ENCODE assay signal across 10 cellular contexts in genomic region chr15:60395276-60396011, GRCh38. TPM values are rescaled to one million over a fixed set of nuclear protein-coding genes. Genes with fewer than 3 reads are reported as not detected.
DNase-seq lines count a peak whose midpoint lies in the region; ATAC-seq and TF ChIP-seq lines count a peak whose summit lies in the region.
"Had no signal": no experiment of that assay in that cellular context is flagged by ENCODE, and none has a peak within 500 bp of the region (broad histone marks: within the 10 kb centered on the region; RNA-seq: fewer than 3 reads in every experiment).

No MANE protein-coding gene starts in this region.

- no peak overlapping the region for H3K18ac ChIP-seq in H9 (ENCODE audit: insufficient read length, low read depth, low read length)

- CTCF ChIA-PET in Panc1 (lab: Charles Lee): no interaction called here

- in situ Hi-C loops in Panc1 (cut with HindIII; ENCODE audit: low pct_unique_long_range_greater_than_20kb, low sequenced_read_pairs): no loop called here

- H3K9me3 ChIP-seq in H9 (ENCODE audit: control insufficient read depth, low read depth, low read length) (no peaks in the 10 kb centered on the region), Panc1 (ENCODE audit: control insufficient read depth, insufficient read depth, low read depth, low read length) (no peaks in the 10 kb centered on the region), sigmoid colon (no peaks in the 10 kb centered on the region)

- peaks cover 1% of the 10 kb centered on the region; the same call in 1 of the 2 replicates for H3K27me3 ChIP-seq in H9 (ENCODE audit: insufficient read depth, low read length)
- no peaks in the 10 kb centered on the region for H3K27me3 ChIP-seq in Panc1 (ENCODE audit: control insufficient read depth, insufficient read depth, low read length)
- H3K27me3 ChIP-seq in sigmoid colon: no peaks in the 10 kb centered on the region

- H3K56ac ChIP-seq in H9 (ENCODE audit: insufficient read length, low read depth, low read length): no peak overlapping the region

- H2BK5ac ChIP-seq in H9 (ENCODE audit: insufficient read length, low read length): no peak overlapping the region

- TF ChIP-seq POLR2A in sigmoid colon (IDR thresholded peaks at IDR 0.05): no peak

- H3K23me2 ChIP-seq in H9 (ENCODE audit: insufficient read length, low read depth, low read length, poor library complexity, severe bottlenecking): peaks cover 23% of the 10 kb centered on the region

- H3K4me2 ChIP-seq in H9 (ENCODE audit: insufficient read depth, insufficient read length, low read length): peak overlapping the region; percentile 87

- POLR2A ChIA-PET in Panc1 (lab: Charles Lee): no interaction called here

- H3K23ac ChIP-seq in H9 (ENCODE audit: insufficient read length, low read depth, low read length): no peak overlapping the region

- peaks cover 0 to 6% (median 3%) of the 10 kb centered on the region in 3 experiments; a peak in 2 of 7 replicates for H3K36me3 Mint-ChIP-seq in H9 (ENCODE audit: insufficient read depth in 1 of 3, low read depth in 3 of 3)

- H3K4me1 ChIP-seq in H9 (ENCODE audit: insufficient read depth, low read length) (peaks cover 19% of the 10 kb centered on the region; the same call in 1 of the 2 replicates), Panc1 (ENCODE audit: control insufficient read depth, insufficient read depth, low read length) (peaks cover 67% of the 10 kb centered on the region), sigmoid colon (peaks cover 3 to 71% (median 63%) of the 10 kb centered on the region in 4 donors)

- H3K27ac Mint-ChIP-seq in H9: no peak overlapping the region

- no peak for TF ChIP-seq EP300 in sigmoid colon (IDR thresholded peaks at IDR 0.05)

- no peak overlapping the region for H3K27ac ChIP-seq in H9 (ENCODE audit: insufficient read length, low read depth, low read length)
- peak overlapping the region; percentile 100 for H3K27ac ChIP-seq in Panc1 (ENCODE audit: low read length)
- H3K27ac ChIP-seq in sigmoid colon: peak overlapping the region; percentile 95 to 99 (median 98)

- H3K36me3 ChIP-seq in Panc1 (ENCODE audit: control insufficient read depth, insufficient read depth, low read length) (peaks cover 31% of the 10 kb centered on the region), sigmoid colon (no peaks in the 10 kb centered on the region)

- TF ChIP-seq CTCF in H9 (conservative IDR thresholded peaks at IDR 0.05) (no peak), Panc1 (IDR thresholded peaks at IDR 0.05) (no peak), epithelial cell of proximal tubule (conservative IDR thresholded peaks at IDR 0.05; ENCODE audit: low read depth, low read length) (no peak), sigmoid colon (IDR thresholded peaks at IDR 0.05) (no peak)

- H2BK15ac ChIP-seq in H9 (ENCODE audit: low read depth, low read length): no peak overlapping the region

- H4K8ac ChIP-seq in H9 (replicated peaks; ENCODE audit: insufficient read length, low read depth, low read length): no peak overlapping the region

- intact Hi-C loops in Panc1 (cut with micrococcal nuclease; ENCODE audit: unreplicated experiment) (no loop called here), sigmoid colon (cut with DNase I) (no loop called here)

- H3K4me1 Mint-ChIP-seq in H9: peaks cover 63% of the 10 kb centered on the region in 2 experiments

- H3K4me3 ChIP-seq in Panc1 (ENCODE audit: low read depth in 2 of 2, low read length in 2 of 2) (peak overlapping the region; percentile 88 to 93), epithelial cell of proximal tubule (ENCODE audit: low read depth, low read length) (peak overlapping the region; percentile 91), sigmoid colon (peak overlapping the region in 2 of 4 donors; percentile 78 to 95)

- H3K79me1 ChIP-seq in H9 (ENCODE audit: insufficient read depth, low read depth, low read length, poor library complexity, severe bottlenecking): no peaks in the 10 kb centered on the region

- no peak for ATAC-seq in Panc1

- DNase-seq in H9: no peak
- no peak for DNase-seq in Panc1 (ENCODE audit: low read depth, low spot score)
- no peak for DNase-seq in epithelial cell of proximal tubule (ENCODE audit: low read depth)
- DNase-seq in sigmoid colon: no peak
- no peak for DNase-seq in LoVo (ENCODE audit: low spot score)
- DNase-seq in putamen (ENCODE audit: low spot score): no peak
- DNase-seq in NCI-H2081 treated with DMSO at 0.1 percent for 48 hours (lab: John Stamatoyannopoulos, UW): no peak
- no peak for DNase-seq in retina
- DNase-seq: activated gamma-delta T cell, NCI-H526 had no signal

- no CpG with 5 or more reads among the region's 9 CpGs for WGBS in H9 (ENCODE audit: extremely low coverage, insufficient read length, low lambda C conversion rate)
- WGBS in sigmoid colon, 2 donors: 80 to 88% methylated on average over 9 of the region's 9 CpGs

- H4K5ac ChIP-seq in H9 (ENCODE audit: insufficient read length, low read depth, low read length): no peak overlapping the region

- H2AK5ac ChIP-seq in H9 (ENCODE audit: insufficient read length, low read length): no peak overlapping the region

- H2BK120ac ChIP-seq in H9 (ENCODE audit: low read depth, low read length, poor library complexity, severe bottlenecking): no peak overlapping the region

- no peak overlapping the region for H3K4ac ChIP-seq in H9 (ENCODE audit: low read depth, low read length)

- no peak overlapping the region for H3T11ph ChIP-seq in H9 (ENCODE audit: low read length)

- H3K9me3 Mint-ChIP-seq in H9: no peaks in the 10 kb centered on the region; a peak in 1 of 5 replicates

- peaks cover 40% of the 10 kb centered on the region for H3K27me3 Mint-ChIP-seq in H9 (ENCODE audit: low read depth)

- H3K4me3 Mint-ChIP-seq in H9: no peak overlapping the region

- H2BK12ac ChIP-seq in H9 (ENCODE audit: insufficient read length, low read depth, low read length): no peak overlapping the region

- H4K20me1 ChIP-seq in H9 (ENCODE audit: control insufficient read depth, insufficient read depth, insufficient read length): no peaks in the 10 kb centered on the region

- H2BK20ac ChIP-seq in H9 (ENCODE audit: low read depth, low read length, poor library complexity, severe bottlenecking): no peak overlapping the region

- no peak overlapping the region for H3K14ac ChIP-seq in H9 (ENCODE audit: insufficient read depth, low read length)

- no peak overlapping the region for H2AFZ ChIP-seq in H9 (ENCODE audit: low read length)

- H3K9ac ChIP-seq in H9 (ENCODE audit: extremely low read depth, insufficient read length, low read length): no peak overlapping the region

- H4K91ac ChIP-seq in H9 (ENCODE audit: insufficient read length, low read depth, low read length): no peak overlapping the region

- no TSS peak for BruUV-seq in Panc1 (replicated peaks; lab: Mats Ljungman, UMichigan)

- peaks cover 6% of the 10 kb centered on the region; the same call in 1 of the 2 replicates for H3K79me2 ChIP-seq in H9 (ENCODE audit: insufficient read depth, low read length)

RNA-seq across cellular contexts. Expression of gene ANXA2, which starts 2.3 kb away (rescaled TPM):
- total RNA-seq in H9 (2021) (126 and 127 TPM in 2 replicates), Panc1 (2021; ENCODE audit: unreplicated experiment) (1,903 TPM), epithelial cell of proximal tubule (2,958 and 3,295 TPM in 2 replicates), sigmoid colon (100 to 1,000 TPM; 157 to 366 (median 214) TPM)
- 1,847 TPM for polyA plus RNA-seq in Panc1 (2012; ENCODE audit: insufficient read length)
- polyA plus RNA-seq in sigmoid colon: 1,000 to 10,000 TPM in 2 of 3 donors, 100 to 1,000 TPM in 1; 900 to 3,307 (median 1,912) TPM
